1 cellular context compared by ENCODE assay signal in genomic region chr5:172859966-172860365, GRCh38.
TF ChIP-seq lines count a peak whose summit lies in the region.

No MANE protein-coding gene starts in this region.

TF ChIP-seq in liver, 16 proteins besides CTCF, POLR2A, EP300 and RAD21 (continued from another document):
- TF ChIP-seq, protein P1, sequence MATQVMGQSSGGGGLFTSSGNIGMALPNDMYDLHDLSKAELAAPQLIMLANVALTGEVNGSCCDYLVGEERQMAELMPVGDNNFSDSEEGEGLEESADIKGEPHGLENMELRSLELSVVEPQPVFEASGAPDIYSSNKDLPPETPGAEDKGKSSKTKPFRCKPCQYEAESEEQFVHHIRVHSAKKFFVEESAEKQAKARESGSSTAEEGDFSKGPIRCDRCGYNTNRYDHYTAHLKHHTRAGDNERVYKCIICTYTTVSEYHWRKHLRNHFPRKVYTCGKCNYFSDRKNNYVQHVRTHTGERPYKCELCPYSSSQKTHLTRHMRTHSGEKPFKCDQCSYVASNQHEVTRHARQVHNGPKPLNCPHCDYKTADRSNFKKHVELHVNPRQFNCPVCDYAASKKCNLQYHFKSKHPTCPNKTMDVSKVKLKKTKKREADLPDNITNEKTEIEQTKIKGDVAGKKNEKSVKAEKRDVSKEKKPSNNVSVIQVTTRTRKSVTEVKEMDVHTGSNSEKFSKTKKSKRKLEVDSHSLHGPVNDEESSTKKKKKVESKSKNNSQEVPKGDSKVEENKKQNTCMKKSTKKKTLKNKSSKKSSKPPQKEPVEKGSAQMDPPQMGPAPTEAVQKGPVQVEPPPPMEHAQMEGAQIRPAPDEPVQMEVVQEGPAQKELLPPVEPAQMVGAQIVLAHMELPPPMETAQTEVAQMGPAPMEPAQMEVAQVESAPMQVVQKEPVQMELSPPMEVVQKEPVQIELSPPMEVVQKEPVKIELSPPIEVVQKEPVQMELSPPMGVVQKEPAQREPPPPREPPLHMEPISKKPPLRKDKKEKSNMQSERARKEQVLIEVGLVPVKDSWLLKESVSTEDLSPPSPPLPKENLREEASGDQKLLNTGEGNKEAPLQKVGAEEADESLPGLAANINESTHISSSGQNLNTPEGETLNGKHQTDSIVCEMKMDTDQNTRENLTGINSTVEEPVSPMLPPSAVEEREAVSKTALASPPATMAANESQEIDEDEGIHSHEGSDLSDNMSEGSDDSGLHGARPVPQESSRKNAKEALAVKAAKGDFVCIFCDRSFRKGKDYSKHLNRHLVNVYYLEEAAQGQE (IDR thresholded peaks at IDR 0.05), result no peak
